In the genomic region with DNA sequence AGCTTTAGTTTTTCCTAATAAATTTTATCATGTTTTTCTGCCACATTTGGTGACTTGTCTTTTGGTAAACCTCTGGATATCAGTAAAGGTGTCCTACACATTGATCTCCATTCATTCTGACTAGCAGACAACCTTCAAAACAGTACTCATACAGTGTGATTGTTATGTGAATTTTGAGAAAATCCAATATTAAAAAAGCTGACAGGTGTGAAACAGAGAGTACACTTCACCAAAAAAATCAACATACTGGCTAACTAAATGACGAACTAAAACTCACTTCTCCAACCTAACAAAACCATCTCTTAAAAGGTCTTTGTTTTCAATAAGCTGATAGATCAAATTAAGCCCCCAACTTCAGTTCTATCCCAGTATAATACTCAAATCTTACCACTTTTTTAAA, we compare ENCODE assay signal across 18 cellular contexts. TPM values are rescaled to one million over a fixed set of nuclear protein-coding genes. Genes with fewer than 3 reads are reported as not detected.
DNase-seq lines count a peak whose midpoint lies in the region; ATAC-seq and TF ChIP-seq lines count a peak whose summit lies in the region.
"Had no signal": no experiment of that assay in that cellular context is flagged by ENCODE, and none has a peak within 500 bp of the region (broad histone marks: within the 10 kb centered on the region; RNA-seq: fewer than 3 reads in every experiment).

No MANE protein-coding gene starts in this region.

- no peak for DNase-seq in CD4-positive, alpha-beta T cell
- DNase-seq in natural killer cell: no peak
- DNase-seq in T-helper 1 cell: no peak
- DNase-seq in CD14-positive monocyte (ENCODE audit: low spot score): no peak
- DNase-seq: activated CD4-positive, alpha-beta T cell treated with anti-CD3 and anti-CD28 coated beads for 48 hours; anterior cingulate cortex; cortex of kidney; DMS79; H7; hippocampal formation; NCI-H1048; RPMI8226 had no signal

- no peaks in the 10 kb centered on the region for H3K36me3 Mint-ChIP-seq in CD4-positive, alpha-beta T cell (ENCODE audit: low read depth)
- H3K36me3 Mint-ChIP-seq in dendritic cell treated with granulocyte-macrophage colony-stimulating factor and Interleukin-4, amounts not matched to agents 40 ng/mL and 50 ng/mL, for 4 days (ENCODE audit: low read depth): peaks cover 5% of the 10 kb centered on the region
- no peaks in the 10 kb centered on the region for H3K36me3 Mint-ChIP-seq in natural killer cell
- H3K36me3 Mint-ChIP-seq in CD14-positive monocyte: peaks cover 3 to 4% of the 10 kb centered on the region in 2 donors
- H3K36me3 Mint-ChIP-seq: stimulated activated effector memory CD8-positive, alpha-beta T cell treated with anti-CD3 and anti-CD28 coated beads, Interleukin-12 subunit alpha, Interleukin-12 subunit beta, amount 100 ng/mL, for 72 hours had no signal

- H3K9ac ChIP-seq in OCI-LY1 (ENCODE audit: low read length): no peak overlapping the region

- no peaks in the 10 kb centered on the region for H3K27me3 Mint-ChIP-seq in CD4-positive, alpha-beta T cell
- H3K27me3 Mint-ChIP-seq in dendritic cell treated with granulocyte-macrophage colony-stimulating factor and Interleukin-4, amounts not matched to agents 40 ng/mL and 50 ng/mL, for 4 days: no peaks in the 10 kb centered on the region
- peaks cover 0 to 3% of the 10 kb centered on the region in 2 donors for H3K27me3 Mint-ChIP-seq in natural killer cell (ENCODE audit: low read depth in 2 of 2)
- H3K27me3 Mint-ChIP-seq in CD14-positive monocyte (ENCODE audit: low read depth in 3 of 3): peaks cover 0 to 1% (median 0%) of the 10 kb centered on the region in 3 donors

- no peak overlapping the region for H3K27ac Mint-ChIP-seq in CD4-positive, alpha-beta T cell
- peak overlapping the region; percentile 15 for H3K27ac Mint-ChIP-seq in dendritic cell treated with granulocyte-macrophage colony-stimulating factor and Interleukin-4, amounts not matched to agents 40 ng/mL and 50 ng/mL, for 4 days
- H3K27ac Mint-ChIP-seq in natural killer cell (no peak overlapping the region), CD14-positive monocyte (no peak overlapping the region)
- H3K27ac Mint-ChIP-seq: stimulated activated effector memory CD8-positive, alpha-beta T cell treated with anti-CD3 and anti-CD28 coated beads, Interleukin-12 subunit alpha, Interleukin-12 subunit beta, amount 100 ng/mL, for 72 hours had no signal

- peak overlapping the region; percentile 42 for H3K4me3 Mint-ChIP-seq in CD4-positive, alpha-beta T cell
- H3K4me3 Mint-ChIP-seq in dendritic cell treated with granulocyte-macrophage colony-stimulating factor and Interleukin-4, amounts not matched to agents 40 ng/mL and 50 ng/mL, for 4 days: no peak overlapping the region
- H3K4me3 Mint-ChIP-seq in natural killer cell (peak overlapping the region; percentile 41), CD14-positive monocyte (peak overlapping the region in 1 of 2 donors; percentile 57)
- H3K4me3 Mint-ChIP-seq: stimulated activated effector memory CD8-positive, alpha-beta T cell treated with anti-CD3 and anti-CD28 coated beads, Interleukin-12 subunit alpha, Interleukin-12 subunit beta, amount 100 ng/mL, for 72 hours had no signal

- H3K27me3 ChIP-seq in CD4-positive, alpha-beta T cell (ENCODE audit: control insufficient read depth, insufficient read depth, low read length): no peaks in the 10 kb centered on the region
- H3K27me3 ChIP-seq in OCI-LY1 (ENCODE audit: insufficient read depth, low read length): no peaks in the 10 kb centered on the region

- H3K36me3 ChIP-seq in OCI-LY1 (ENCODE audit: insufficient read depth, low read length): peaks cover 2% of the 10 kb centered on the region; the same call in 1 of the 2 replicates

- peak overlapping the region; percentile 51 for H3K4me2 ChIP-seq in OCI-LY1 (ENCODE audit: low read length)

- no peaks in the 10 kb centered on the region for H3K9me3 ChIP-seq in CD4-positive, alpha-beta T cell (ENCODE audit: control insufficient read depth, low read length)
- 0 out of 2 replicates have a peak, but pooled peaks cover 1% of the 10 kb centered on the region for H3K9me3 ChIP-seq in OCI-LY1 (ENCODE audit: low read length)

- POLR2A ChIA-PET in CD4-positive, alpha-beta T cell (lab: Charles Lee): no interaction called here

- no peaks in the 10 kb centered on the region for H3K9me3 Mint-ChIP-seq in CD4-positive, alpha-beta T cell
- H3K9me3 Mint-ChIP-seq in dendritic cell treated with granulocyte-macrophage colony-stimulating factor and Interleukin-4, amounts not matched to agents 40 ng/mL and 50 ng/mL, for 4 days: no peaks in the 10 kb centered on the region
- no peaks in the 10 kb centered on the region for H3K9me3 Mint-ChIP-seq in natural killer cell
- H3K9me3 Mint-ChIP-seq in CD14-positive monocyte: no peaks in the 10 kb centered on the region
- H3K9me3 Mint-ChIP-seq: stimulated activated effector memory CD8-positive, alpha-beta T cell treated with anti-CD3 and anti-CD28 coated beads, Interleukin-12 subunit alpha, Interleukin-12 subunit beta, amount 100 ng/mL, for 72 hours had no signal

- peaks cover 8% of the 10 kb centered on the region for H3K4me1 Mint-ChIP-seq in CD4-positive, alpha-beta T cell (ENCODE audit: low read depth)
- peaks cover 28% of the 10 kb centered on the region for H3K4me1 Mint-ChIP-seq in dendritic cell treated with granulocyte-macrophage colony-stimulating factor and Interleukin-4, amounts not matched to agents 40 ng/mL and 50 ng/mL, for 4 days (ENCODE audit: low read depth)
- H3K4me1 Mint-ChIP-seq in natural killer cell: peaks cover 5 to 11% of the 10 kb centered on the region in 2 donors
- peaks cover 40% of the 10 kb centered on the region for H3K4me1 Mint-ChIP-seq in CD14-positive monocyte
- H3K4me1 Mint-ChIP-seq: stimulated activated effector memory CD8-positive, alpha-beta T cell treated with anti-CD3 and anti-CD28 coated beads, Interleukin-12 subunit alpha, Interleukin-12 subunit beta, amount 100 ng/mL, for 72 hours had no signal

- H4K20me1 ChIP-seq in OCI-LY1 (ENCODE audit: insufficient read depth, low read length): no peaks in the 10 kb centered on the region

- H3K9me2 ChIP-seq in OCI-LY1 (ENCODE audit: low read depth, low read length): no peaks in the 10 kb centered on the region

- H3K27ac ChIP-seq in CD4-positive, alpha-beta T cell (ENCODE audit: low read depth, low read length): no peak overlapping the region
- no peak overlapping the region for H3K27ac ChIP-seq in OCI-LY1 (ENCODE audit: low read depth, low read length, poor library complexity, severe bottlenecking)

- peak overlapping the region; percentile 95 for H3K4me3 ChIP-seq in OCI-LY1 (ENCODE audit: low read depth, low read length, poor library complexity, severe bottlenecking)

- no peak for ATAC-seq in CD4-positive, alpha-beta T cell (ENCODE audit: poor library complexity)
- ATAC-seq in natural killer cell (no peak), GM19035 (IDR thresholded peaks at IDR 0.05; ENCODE audit: unreplicated experiment) (no peak), GM18870 (IDR thresholded peaks at IDR 0.05; ENCODE audit: unreplicated experiment) (no peak)
- ATAC-seq: stimulated activated effector memory CD8-positive, alpha-beta T cell treated with anti-CD3 and anti-CD28 coated beads, Interleukin-12 subunit alpha, Interleukin-12 subunit beta, amount 100 ng/mL, for 72 hours had no signal

- CTCF ChIA-PET in CD4-positive, alpha-beta T cell (lab: Charles Lee): no interaction called here

- H3F3A ChIP-seq in OCI-LY1 (ENCODE audit: insufficient read depth, low read length): no peaks in the 10 kb centered on the region

- peaks cover 30% of the 10 kb centered on the region for H3K4me1 ChIP-seq in OCI-LY1 (ENCODE audit: insufficient read depth, low read length, severe bottlenecking)

- intact Hi-C loops in CD4-positive, alpha-beta T cell (cut with DNase I, micrococcal nuclease): no loop called here
- intact Hi-C loops in dendritic cell treated with granulocyte-macrophage colony-stimulating factor and Interleukin-4, amounts not matched to agents 40 ng/mL and 50 ng/mL, for 4 days (cut with micrococcal nuclease): no loop called here
- intact Hi-C loops in natural killer cell (cut with micrococcal nuclease): no loop called here
- intact Hi-C loops in CD14-positive monocyte (cut with micrococcal nuclease): no loop called here

- no peak for TF ChIP-seq CTCF in CD4-positive, alpha-beta T cell (IDR thresholded peaks at IDR 0.05)
- TF ChIP-seq CTCF in OCI-LY1 (IDR thresholded peaks at IDR 0.05; ENCODE audit: low read length) (no peak), natural killer cell (IDR thresholded peaks at IDR 0.05) (no peak), CD14-positive monocyte (IDR thresholded peaks at IDR 0.05) (no peak)

- peaks cover 17% of the 10 kb centered on the region for H3K79me2 ChIP-seq in OCI-LY1 (ENCODE audit: insufficient read depth, low read length)

- no peak overlapping the region for H2AFZ ChIP-seq in OCI-LY1 (ENCODE audit: low read length)

RNA-seq across cellular contexts. Expression of gene FRRS1, which starts 1.5 kb away (rescaled TPM):
- total RNA-seq in CD4-positive, alpha-beta T cell: 1 to 10 TPM in 1 of 2 experiments, under 1 TPM in 1; 0.33 to 1.1 TPM
- 1 to 10 TPM; 1.0 to 3.3 (median 3.0) TPM for total RNA-seq in natural killer cell
- polyA plus RNA-seq in CD14-positive monocyte: 1 to 10 TPM in 1 of 2 donors, under 1 TPM in 1; 0.61 to 2.1 TPM
- polyA plus RNA-seq: neural cell had no signal
